ENCODE assay signal across 8 cellular contexts in the genomic region with DNA sequence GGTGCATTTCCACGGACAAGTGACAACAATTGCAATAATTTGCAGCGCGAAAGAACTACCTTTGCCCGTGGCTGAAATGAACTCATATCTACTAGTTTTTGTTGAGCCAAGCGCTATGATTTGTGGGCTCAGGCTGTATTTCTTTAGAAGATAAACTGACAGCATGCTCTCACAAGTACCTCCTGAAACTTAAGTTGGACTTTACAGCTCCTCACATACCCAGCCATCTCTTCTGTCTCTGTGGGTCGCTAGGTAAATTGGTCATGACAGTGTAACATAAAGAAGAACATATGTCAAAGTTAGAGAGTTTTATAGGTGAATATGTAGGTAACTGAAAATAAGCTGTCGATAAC. TPM values are rescaled to one million over a fixed set of nuclear protein-coding genes. Genes with fewer than 3 reads are reported as not detected.
A peak's percentile ranks its signal among the peaks of the same experiment; 100 is the strongest.
DNase-seq lines count a peak whose midpoint lies in the region; ATAC-seq, FAIRE-seq and TF ChIP-seq lines count a peak whose summit lies in the region.

No MANE protein-coding gene starts in this region.

- H3K4me3 Mint-ChIP-seq in activated naive CD4-positive, alpha-beta T cell treated with anti-CD3 and anti-CD28 coated beads for 36 hours, result peak overlapping the region; percentile 92

- intact Hi-C loops in activated naive CD4-positive, alpha-beta T cell treated with anti-CD3 and anti-CD28 coated beads for 36 hours (cut with micrococcal nuclease), result loop anchor here (5.0 kb wide), 2 partner anchors 604 to 1309 kb away; a partner anchor contains a TSS
- intact Hi-C loops in mucosa of descending colon (cut with DNase I, micrococcal nuclease), result no loop called here
- intact Hi-C loops in sciatic nerve (cut with DNase I), result no loop called here

- H3K36me3 ChIP-seq in bronchial epithelial cell (ENCODE audit: control insufficient read depth, insufficient read depth, low read length), result no peaks in the 10 kb centered on the region
- H3K36me3 ChIP-seq in mucosa of descending colon (ENCODE audit: low read depth), result no peaks in the 10 kb centered on the region

- CTCF ChIA-PET in activated naive CD4-positive, alpha-beta T cell treated with anti-CD3 and anti-CD28 coated beads for 36 hours (lab: Charles Lee), result interaction anchor here (1.3 kb wide), 1 partner anchor 11 kb away, joined by 3 read pairs; no protein-coding TSS in a partner anchor

- peaks cover 27% of the 10 kb centered on the region for H3K4me1 Mint-ChIP-seq in activated naive CD4-positive, alpha-beta T cell treated with anti-CD3 and anti-CD28 coated beads for 36 hours (ENCODE audit: low read depth)

- H3K4me1 ChIP-seq in mucosa of descending colon (ENCODE audit: low read depth), result peaks cover 7% of the 10 kb centered on the region

- no peaks in the 10 kb centered on the region for H3K9me3 Mint-ChIP-seq in activated naive CD4-positive, alpha-beta T cell treated with anti-CD3 and anti-CD28 coated beads for 36 hours

- TF ChIP-seq CTCF in bronchial epithelial cell (IDR thresholded peaks at IDR 0.05; ENCODE audit: insufficient read depth, low read length, severe bottlenecking) (no peak), mucosa of descending colon (IDR thresholded peaks at IDR 0.05) (no peak)

- no peak overlapping the region for H3K27ac Mint-ChIP-seq in activated naive CD4-positive, alpha-beta T cell treated with anti-CD3 and anti-CD28 coated beads for 36 hours

- H3K36me3 Mint-ChIP-seq in activated naive CD4-positive, alpha-beta T cell treated with anti-CD3 and anti-CD28 coated beads for 36 hours (ENCODE audit: low read depth), result peaks cover 2% of the 10 kb centered on the region

- ATAC-seq in mucosa of descending colon (peak; percentile 11), sciatic nerve (no peak), esophagus mucosa (no peak), HG02571 (IDR thresholded peaks at IDR 0.05; ENCODE audit: unreplicated experiment) (no peak)

- no peaks in the 10 kb centered on the region for H3K9me3 ChIP-seq in mucosa of descending colon

- FAIRE-seq in bronchial epithelial cell (lab: Jason Lieb, UNC), result no peak

- no peaks in the 10 kb centered on the region for H3K27me3 Mint-ChIP-seq in activated naive CD4-positive, alpha-beta T cell treated with anti-CD3 and anti-CD28 coated beads for 36 hours (ENCODE audit: low read depth)

- H3K27me3 ChIP-seq in bronchial epithelial cell (ENCODE audit: control insufficient read depth, insufficient read depth, low read length), result no peaks in the 10 kb centered on the region

- no peak for DNase-seq in activated naive CD4-positive, alpha-beta T cell treated with anti-CD3 and anti-CD28 coated beads for 36 hours
- DNase-seq in activated naive CD4-positive, alpha-beta T cell treated with Interleukin-2 at 50 U/mL for 16 hours, result no peak
- DNase-seq in HuH-7 (ENCODE audit: low spot score), result peak; percentile 1
- peak; percentile 14 for DNase-seq in bronchial epithelial cell (ENCODE audit: low read depth)
- DNase-seq in mucosa of descending colon, result peak in 1 of 3 donors; percentile 9
- no peak for DNase-seq in sciatic nerve (ENCODE audit: low spot score)

- H3K4me3 ChIP-seq in bronchial epithelial cell (ENCODE audit: low read depth, low read length), result peak overlapping the region; percentile 99
- peak overlapping the region; percentile 94 for H3K4me3 ChIP-seq in mucosa of descending colon

RNA-seq across cellular contexts. Expression of a gene that starts 0.8 kb away (rescaled TPM):
- total RNA-seq in activated naive CD4-positive, alpha-beta T cell treated with anti-CD3 and anti-CD28 coated beads for 36 hours, result 10 to 100 TPM; 21.2 to 28.3 TPM
- 15.5 and 24.0 TPM in 2 replicates for total RNA-seq in bronchial epithelial cell
- 10 to 100 TPM; 24.7 to 30.4 (median 27.4) TPM for total RNA-seq in mucosa of descending colon
- 41.6 TPM for total RNA-seq in sciatic nerve
- total RNA-seq in esophagus mucosa, result 21.8 TPM

RNA-seq across cellular contexts. Expression of a gene that starts 53.3 kb away (rescaled TPM):
- 1 to 10 TPM; 1.2 to 1.5 TPM for total RNA-seq in activated naive CD4-positive, alpha-beta T cell treated with anti-CD3 and anti-CD28 coated beads for 36 hours
- total RNA-seq in bronchial epithelial cell (5.3 and 5.5 TPM in 2 replicates), mucosa of descending colon (10 to 100 TPM in 1 of 3 donors, 1 to 10 TPM in 2; 4.9 to 26.1 (median 8.3) TPM), sciatic nerve (146 TPM), esophagus mucosa (3.3 TPM)

Comparison
In these comparisons a context has a peak if more than half of its experiments do, and no peak if none do; other contexts are left out.
1. DNase-seq: peak in HuH-7 (single experiment) and bronchial epithelial cell (single experiment); none in activated naive CD4-positive, alpha-beta T cell treated with anti-CD3 and anti-CD28 coated beads for 36 hours (single experiment), activated naive CD4-positive, alpha-beta T cell treated with Interleukin-2 at 50 U/mL for 16 hours (single experiment) and sciatic nerve (single experiment).